Comparison of ENCODE assay signal across 9 cellular contexts in genomic region chr7:975702-976473, GRCh38. TPM values are rescaled to one million over a fixed set of nuclear protein-coding genes. Genes with fewer than 3 reads are reported as not detected.
DNase-seq lines count a peak whose midpoint lies in the region; ATAC-seq and TF ChIP-seq lines count a peak whose summit lies in the region.
"Had no signal": no experiment of that assay in that cellular context is flagged by ENCODE, and none has a peak within 500 bp of the region (broad histone marks: within the 10 kb centered on the region; RNA-seq: fewer than 3 reads in every experiment).

No MANE protein-coding gene starts in this region.

- H3K27ac ChIP-seq in C4-2B (peak overlapping the region; percentile 96), MM.1S (ENCODE audit: low read length) (no peak overlapping the region), neutrophil (peak overlapping the region; percentile 94)

- H3K4me3 ChIP-seq in MM.1S (ENCODE audit: low read length) (peak overlapping the region; percentile 99), neutrophil (ENCODE audit: low read depth in 1 of 2, low read length in 1 of 2) (peak overlapping the region; percentile 93 to 100)

- H4K20me1 ChIP-seq in MM.1S (ENCODE audit: insufficient read depth, low read length), result peaks cover 6% of the 10 kb centered on the region; the same call in 1 of the 2 replicates

- H3K36me3 Mint-ChIP-seq in effector memory CD8-positive, alpha-beta T cell (ENCODE audit: insufficient read depth), result peaks cover 49% of the 10 kb centered on the region

- DNase-seq in MM.1S, result no peak
- no peak for DNase-seq in effector memory CD8-positive, alpha-beta T cell
- no peak for DNase-seq in ureter (ENCODE audit: low spot score)
- no peak for DNase-seq in NCI-H146 treated with DMSO at 0.1 percent for 48 hours (lab: John Stamatoyannopoulos, UW; ENCODE audit: unreplicated experiment)

- H3K9ac ChIP-seq in MM.1S (ENCODE audit: low read length), result no peak overlapping the region

- H3K27me3 ChIP-seq in MM.1S (replicated peaks; ENCODE audit: insufficient read depth, low read length) (peaks cover 35% of the 10 kb centered on the region), neutrophil (no peaks in the 10 kb centered on the region)

- H3K4me3 Mint-ChIP-seq in effector memory CD8-positive, alpha-beta T cell, result peak overlapping the region; percentile 93 to 95

- peaks cover 44% of the 10 kb centered on the region for H3K79me2 ChIP-seq in MM.1S (ENCODE audit: low read length)

- H3K36me3 ChIP-seq in MM.1S (replicated peaks; ENCODE audit: insufficient read depth, low read length), result 0 out of 2 replicates have a peak, but pooled peaks cover 10% of the 10 kb centered on the region
- peaks cover 22% of the 10 kb centered on the region for H3K36me3 ChIP-seq in neutrophil

- ATAC-seq in effector memory CD8-positive, alpha-beta T cell (replicated peaks), result no peak
- ATAC-seq in GM18505 (IDR thresholded peaks at IDR 0.05; ENCODE audit: unreplicated experiment) (no peak), HG03196 (IDR thresholded peaks at IDR 0.05; ENCODE audit: unreplicated experiment) (no peak)

- no peak for TF ChIP-seq CTCF in C4-2B (conservative IDR thresholded peaks at IDR 0.05)
- TF ChIP-seq CTCF in MM.1S (IDR thresholded peaks at IDR 0.05; ENCODE audit: low read length), result no peak
- no peak for TF ChIP-seq CTCF in neutrophil (IDR thresholded peaks at IDR 0.05)

- H3K4me2 ChIP-seq in MM.1S (ENCODE audit: low read depth, low read length), result peak overlapping the region; percentile 54; the same call in 1 of the 2 replicates

- H3K4me1 ChIP-seq in MM.1S (ENCODE audit: low read length) (no peaks in the 10 kb centered on the region), neutrophil (ENCODE audit: control insufficient read depth in 1 of 2, insufficient read depth in 1 of 2, low read depth in 1 of 2, low read length in 1 of 2) (peaks cover 17 to 28% of the 10 kb centered on the region in 2 experiments)

- no peaks in the 10 kb centered on the region for H3K9me3 Mint-ChIP-seq in effector memory CD8-positive, alpha-beta T cell

- H3K9me2 ChIP-seq in MM.1S (replicated peaks; ENCODE audit: insufficient read depth, low read length), result no peaks in the 10 kb centered on the region

- 0 out of 2 replicates have a peak overlapping the region, but pooled peaks have one; percentile 56 for H2AFZ ChIP-seq in MM.1S (ENCODE audit: low read length)

- H3K27ac Mint-ChIP-seq in effector memory CD8-positive, alpha-beta T cell, result peak overlapping the region; percentile 90 to 93

- peaks cover 17 to 18% of the 10 kb centered on the region in 2 donors for H3K4me1 Mint-ChIP-seq in effector memory CD8-positive, alpha-beta T cell (ENCODE audit: low read depth in 2 of 2)

- H3K9me3 ChIP-seq in MM.1S (replicated peaks; ENCODE audit: insufficient read depth, low read length) (no peaks in the 10 kb centered on the region), neutrophil (no peaks in the 10 kb centered on the region)

- no peak for TF ChIP-seq POLR2A in GM18505 (IDR thresholded peaks at IDR 0.05; ENCODE audit: borderline replicate concordance, extremely low read depth, insufficient read depth, insufficient read length)

- H3K27me3 Mint-ChIP-seq in effector memory CD8-positive, alpha-beta T cell, result no peaks in the 10 kb centered on the region

- H3F3A ChIP-seq in MM.1S (ENCODE audit: insufficient read depth, low read length), result peaks cover 5% of the 10 kb centered on the region; the same call in 1 of the 2 replicates

RNA-seq across cellular contexts. Expression of gene COX19, which starts 0.5 kb away (rescaled TPM):
- total RNA-seq in ureter, result 14.6 TPM

RNA-seq across cellular contexts. Expression of gene CYP2W1, which starts 7.1 kb away (rescaled TPM):
- 0.44 TPM for total RNA-seq in ureter
- total RNA-seq: M059J had no signal

RNA-seq across cellular contexts. Expression of gene ADAP1, which starts 21.4 kb away (rescaled TPM):
- 20.6 TPM for total RNA-seq in ureter
